19 cellular contexts compared by ENCODE assay signal in the genomic region with DNA sequence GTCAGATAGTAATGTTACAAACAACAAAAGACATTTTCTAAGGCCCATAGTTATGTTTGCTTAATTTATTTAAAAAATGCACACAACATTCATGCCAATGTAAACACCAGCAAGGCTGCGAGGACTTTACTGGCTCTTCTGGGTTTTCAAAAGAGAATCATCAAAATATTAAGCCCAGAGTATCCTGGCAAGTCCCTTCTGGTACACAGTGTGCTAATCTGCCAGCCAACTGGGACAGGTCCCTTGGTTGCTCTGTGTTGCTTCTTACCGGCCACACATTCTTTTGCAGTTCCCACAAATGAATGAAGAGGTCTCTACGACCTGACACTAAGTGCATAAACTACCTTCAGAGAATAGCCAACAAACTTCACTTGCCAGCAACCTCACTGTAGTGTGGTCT. TPM values are rescaled to one million over a fixed set of nuclear protein-coding genes. Genes with fewer than 3 reads are reported as not detected.
DNase-seq lines count a peak whose midpoint lies in the region; ATAC-seq and TF ChIP-seq lines count a peak whose summit lies in the region.
"Had no signal": no experiment of that assay in that cellular context is flagged by ENCODE, and none has a peak within 500 bp of the region (broad histone marks: within the 10 kb centered on the region; RNA-seq: fewer than 3 reads in every experiment).

No MANE protein-coding gene starts in this region.

- ATAC-seq in activated CD8-positive, alpha-beta memory T cell treated with anti-CD3 and anti-CD28 coated beads, Interleukin-2, amount 10 ng/mL, durations not matched to agents 7 days and 5 days, result no peak
- ATAC-seq: activated naive CD8-positive, alpha-beta T cell treated with anti-CD3 and anti-CD28 coated beads, Interleukin-2, amount 50 U/mL, for 24 hours; foreskin keratinocyte had no signal

- peak; percentile 38 to 52 for TF ChIP-seq EP300 in tibial nerve (IDR thresholded peaks at IDR 0.05)

- peak overlapping the region in 3 of 4 donors; percentile 16 to 40 (median 37) for H3K27ac ChIP-seq in esophagus squamous epithelium
- H3K27ac ChIP-seq in tibial nerve, result peak overlapping the region in 1 of 4 donors; percentile 70
- no peak overlapping the region for H3K27ac ChIP-seq in colonic mucosa
- H3K27ac ChIP-seq: foreskin keratinocyte, PC-9 had no signal

- no peaks in the 10 kb centered on the region for H3K9me3 Mint-ChIP-seq in activated CD8-positive, alpha-beta memory T cell treated with anti-CD3 and anti-CD28 coated beads, Interleukin-2, amount 10 ng/mL, durations not matched to agents 7 days and 5 days (ENCODE audit: low read depth)
- H3K9me3 Mint-ChIP-seq: activated naive CD8-positive, alpha-beta T cell treated with anti-CD3 and anti-CD28 coated beads, Interleukin-2, amount 50 U/mL, for 24 hours; IgD-negative memory B cell had no signal

- H3K27me3 ChIP-seq in esophagus squamous epithelium (no peaks in the 10 kb centered on the region), tibial nerve (no peaks in the 10 kb centered on the region), colonic mucosa (no peaks in the 10 kb centered on the region)
- H3K27me3 ChIP-seq: foreskin keratinocyte had no signal

- peaks cover 5% of the 10 kb centered on the region for H3K4me1 Mint-ChIP-seq in activated CD8-positive, alpha-beta memory T cell treated with anti-CD3 and anti-CD28 coated beads, Interleukin-2, amount 10 ng/mL, durations not matched to agents 7 days and 5 days

- H3K9me3 ChIP-seq in esophagus squamous epithelium (no peaks in the 10 kb centered on the region), tibial nerve (no peaks in the 10 kb centered on the region), colonic mucosa (no peaks in the 10 kb centered on the region)

- TF ChIP-seq POLR2A in esophagus squamous epithelium (IDR thresholded peaks at IDR 0.05), result no peak
- TF ChIP-seq POLR2A in tibial nerve (IDR thresholded peaks at IDR 0.05), result no peak

- H3K9ac ChIP-seq in colonic mucosa (ENCODE audit: low read depth in 2 of 2, low read length in 2 of 2), result no peak overlapping the region

- peak; percentile 25 for DNase-seq in activated CD8-positive, alpha-beta memory T cell treated with anti-CD3 and anti-CD28 coated beads, Interleukin-2, amount 50 U/mL, for 48 hours
- no peak for DNase-seq in activated CD8-positive, alpha-beta memory T cell treated with anti-CD3 and anti-CD28 coated beads, Interleukin-2, amount 10 ng/mL, durations not matched to agents 7 days and 5 days
- DNase-seq in esophagus squamous epithelium (lab: John Stamatoyannopoulos, UW) (no peak), medulla oblongata (ENCODE audit: extremely low spot score) (peak; percentile 35), tibial nerve (ENCODE audit: low spot score in 2 of 2) (peak in 1 of 2 donors; percentile 50), colonic mucosa (no peak), HuH-7.5 (ENCODE audit: low spot score) (no peak), hippocampal formation (lab: John Stamatoyannopoulos, UW) (no peak)
- DNase-seq: activated naive CD8-positive, alpha-beta T cell treated with anti-CD3 and anti-CD28 coated beads, Interleukin-2, amount 50 U/mL, for 24 hours; COR-L47; foreskin keratinocyte; islet precursor cell; NCI-H446; PC-9; stimulated activated CD4-positive, alpha-beta T cell treated with anti-CD3 and anti-CD28 coated beads, Interleukin-4, amount 100 ng/mL, for 24 hours had no signal

- no peak for TF ChIP-seq CTCF in esophagus squamous epithelium (IDR thresholded peaks at IDR 0.05)
- TF ChIP-seq CTCF in tibial nerve (IDR thresholded peaks at IDR 0.05), result no peak
- TF ChIP-seq CTCF in colonic mucosa (IDR thresholded peaks at IDR 0.05), result no peak

- peaks cover 2% of the 10 kb centered on the region for H3K36me3 Mint-ChIP-seq in activated CD8-positive, alpha-beta memory T cell treated with anti-CD3 and anti-CD28 coated beads, Interleukin-2, amount 10 ng/mL, durations not matched to agents 7 days and 5 days

- H3K4me3 ChIP-seq in esophagus squamous epithelium (no peak overlapping the region), tibial nerve (no peak overlapping the region), colonic mucosa (no peak overlapping the region)
- H3K4me3 ChIP-seq: PC-9 had no signal

- no peaks in the 10 kb centered on the region for H3K27me3 Mint-ChIP-seq in activated CD8-positive, alpha-beta memory T cell treated with anti-CD3 and anti-CD28 coated beads, Interleukin-2, amount 10 ng/mL, durations not matched to agents 7 days and 5 days
- H3K27me3 Mint-ChIP-seq: activated naive CD8-positive, alpha-beta T cell treated with anti-CD3 and anti-CD28 coated beads, Interleukin-2, amount 50 U/mL, for 24 hours; IgD-negative memory B cell had no signal

- CTCF ChIA-PET in activated CD8-positive, alpha-beta memory T cell treated with anti-CD3 and anti-CD28 coated beads, Interleukin-2, amount 10 ng/mL, durations not matched to agents 7 days and 5 days (lab: Charles Lee), result interaction anchor here (1.0 to 2.2 kb wide), 2 partner anchors 12 to 349 kb away, joined by 3 to 4 read pairs; no protein-coding TSS in a partner anchor

- H3K4me1 ChIP-seq in esophagus squamous epithelium, result peaks cover 13 to 72% (median 17%) of the 10 kb centered on the region in 3 donors
- H3K4me1 ChIP-seq in tibial nerve, result peaks cover 0 to 42% (median 5%) of the 10 kb centered on the region in 4 donors
- H3K4me1 ChIP-seq in colonic mucosa, result peaks cover 3% of the 10 kb centered on the region

- H3K36me3 ChIP-seq in esophagus squamous epithelium, result peaks cover 0 to 18% (median 0%) of the 10 kb centered on the region in 3 donors
- peaks cover 0 to 10% (median 0%) of the 10 kb centered on the region in 3 donors for H3K36me3 ChIP-seq in tibial nerve
- no peaks in the 10 kb centered on the region for H3K36me3 ChIP-seq in colonic mucosa

- no peak overlapping the region for H3K27ac Mint-ChIP-seq in activated CD8-positive, alpha-beta memory T cell treated with anti-CD3 and anti-CD28 coated beads, Interleukin-2, amount 10 ng/mL, durations not matched to agents 7 days and 5 days
- H3K27ac Mint-ChIP-seq: activated naive CD8-positive, alpha-beta T cell treated with anti-CD3 and anti-CD28 coated beads, Interleukin-2, amount 50 U/mL, for 24 hours had no signal

- intact Hi-C loops in esophagus squamous epithelium (cut with DNase I), result no loop called here
- intact Hi-C loops in colonic mucosa (cut with DNase I), result no loop called here

- H3K4me3 Mint-ChIP-seq in activated CD8-positive, alpha-beta memory T cell treated with anti-CD3 and anti-CD28 coated beads, Interleukin-2, amount 10 ng/mL, durations not matched to agents 7 days and 5 days, result no peak overlapping the region
- H3K4me3 Mint-ChIP-seq: activated naive CD8-positive, alpha-beta T cell treated with anti-CD3 and anti-CD28 coated beads, Interleukin-2, amount 50 U/mL, for 24 hours; IgD-negative memory B cell had no signal

- 27 to 47% methylated on average over 3 of the region's 3 CpGs for WGBS in esophagus squamous epithelium, 2 donors
- WGBS in tibial nerve, 2 donors, result 35 to 54% methylated on average over 3 of the region's 3 CpGs

RNA-seq across cellular contexts. Expression of gene SPDEF, which starts 42.6 kb away (rescaled TPM):
- total RNA-seq in activated CD8-positive, alpha-beta memory T cell treated with anti-CD3 and anti-CD28 coated beads, Interleukin-2, amount 10 ng/mL, durations not matched to agents 7 days and 5 days, result under 1 TPM in 1 of 2 experiments, not detected in 1; 0.12 TPM
- total RNA-seq in esophagus squamous epithelium (under 1 TPM in 1 of 4 donors, not detected in 3; 0.79 TPM), tibial nerve (not detected), colonic mucosa (100 to 1,000 TPM in 1 of 2 donors, 10 to 100 TPM in 1; 71.0 to 102 TPM)
- total RNA-seq: dermis microvascular lymphatic vessel endothelial cell, foreskin keratinocyte, myocyte, renal cortical epithelial cell had no signal

Comparison
In these comparisons a context has a peak if more than half of its experiments do, and no peak if none do; other contexts are left out.
1. DNase-seq: peak in activated CD8-positive, alpha-beta memory T cell treated with anti-CD3 and anti-CD28 coated beads, Interleukin-2, amount 50 U/mL, for 48 hours (single experiment) and medulla oblongata (single experiment); none in activated CD8-positive, alpha-beta memory T cell treated with anti-CD3 and anti-CD28 coated beads, Interleukin-2, amount 10 ng/mL, durations not matched to agents 7 days and 5 days (single experiment), esophagus squamous epithelium (single experiment), colonic mucosa (single experiment), HuH-7.5 (single experiment) and hippocampal formation (0 of 2).
2. RNA of gene SPDEF, which starts 42.6 kb away (total RNA-seq): 71.0 to 102 TPM in colonic mucosa; 0.12 TPM in activated CD8-positive, alpha-beta memory T cell treated with anti-CD3 and anti-CD28 coated beads, Interleukin-2, amount 10 ng/mL, durations not matched to agents 7 days and 5 days, 0.79 TPM in esophagus squamous epithelium and not detected in tibial nerve; every median in the first group is over 10 times any median in the second.